13 cellular contexts compared by ENCODE assay signal in the genomic region with DNA sequence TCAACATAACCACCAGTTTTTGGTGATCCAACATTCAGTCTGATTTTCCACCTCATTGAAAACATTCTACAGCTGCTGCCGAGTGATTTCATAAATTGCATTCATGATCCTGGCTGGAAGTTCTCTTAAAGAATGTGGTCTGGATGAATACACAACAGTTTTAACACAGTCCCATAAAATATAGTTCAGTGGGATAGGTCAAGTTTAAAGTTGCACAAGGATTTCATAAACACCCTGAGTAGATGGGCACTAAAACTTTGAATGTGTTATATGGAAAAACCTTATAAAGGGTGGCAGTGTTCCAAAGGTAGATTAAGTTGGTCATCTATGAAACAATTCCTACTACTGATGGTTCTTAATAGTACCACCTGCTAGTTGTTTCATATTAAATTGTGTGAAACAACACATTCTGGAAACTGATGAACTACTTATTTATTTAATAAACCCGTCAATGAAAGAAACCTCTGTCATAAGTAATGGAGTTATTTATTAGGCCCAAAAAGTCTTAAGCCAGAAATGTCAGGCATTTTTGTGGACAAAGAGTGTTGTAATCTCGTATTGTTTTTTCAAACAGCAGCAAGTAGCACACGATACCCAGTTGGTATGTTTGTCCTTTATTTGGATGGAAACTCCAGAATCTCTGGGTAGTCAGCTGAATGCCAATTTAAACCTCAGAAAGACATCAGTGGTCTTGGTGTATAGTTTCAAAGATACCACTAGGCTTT. TPM values are rescaled to one million over a fixed set of nuclear protein-coding genes. Genes with fewer than 3 reads are reported as not detected.
A peak's percentile ranks its signal among the peaks of the same experiment; 100 is the strongest.
DNase-seq lines count a peak whose midpoint lies in the region; ATAC-seq and TF ChIP-seq lines count a peak whose summit lies in the region.
"Had no signal": no experiment of that assay in that cellular context is flagged by ENCODE, and none has a peak within 500 bp of the region (broad histone marks: within the 10 kb centered on the region; RNA-seq: fewer than 3 reads in every experiment).

No MANE protein-coding gene starts in this region.

- H3K27me3 ChIP-seq in breast epithelium, result no peaks in the 10 kb centered on the region

- no peaks in the 10 kb centered on the region for H3K36me3 Mint-ChIP-seq in nephron (ENCODE audit: low read depth)
- H3K36me3 Mint-ChIP-seq: activated naive CD4-positive, alpha-beta T cell treated with anti-CD3 and anti-CD28 coated beads, Interleukin-2, amount 50 U/mL, for 72 hours had no signal

- intact Hi-C loops in breast epithelium (cut with DNase I; ENCODE audit: low total_unique reads), result no loop called here

- no peaks in the 10 kb centered on the region for H3K27me3 Mint-ChIP-seq in nephron (ENCODE audit: low read depth)
- H3K27me3 Mint-ChIP-seq: progenitor cell of endocrine pancreas had no signal

- no peak for TF ChIP-seq CTCF in breast epithelium (IDR thresholded peaks at IDR 0.05)
- no peak for TF ChIP-seq CTCF in nephron (IDR thresholded peaks at IDR 0.05; ENCODE audit: unreplicated experiment in 3 of 3)

- H3K36me3 ChIP-seq in breast epithelium, result no peaks in the 10 kb centered on the region

- no peaks in the 10 kb centered on the region for H3K9me3 ChIP-seq in breast epithelium

- H3K4me3 Mint-ChIP-seq in nephron, result no peak overlapping the region

- TF ChIP-seq POLR2A in breast epithelium (IDR thresholded peaks at IDR 0.05), result no peak

- H3K4me3 ChIP-seq in breast epithelium, result no peak overlapping the region

- peaks cover 24% of the 10 kb centered on the region for H3K4me1 Mint-ChIP-seq in nephron

- H3K27ac Mint-ChIP-seq in nephron, result peak overlapping the region; percentile 44 to 73 (median 53)
- H3K27ac Mint-ChIP-seq: activated naive CD4-positive, alpha-beta T cell treated with anti-CD3 and anti-CD28 coated beads, Interleukin-2, amount 50 U/mL, for 72 hours; progenitor cell of endocrine pancreas had no signal

- no peaks in the 10 kb centered on the region for H3K4me1 ChIP-seq in breast epithelium

- peak overlapping the region; percentile 29 to 61 for H3K27ac ChIP-seq in breast epithelium
- H3K27ac ChIP-seq: epithelial cell of prostate had no signal

- H3K9me3 Mint-ChIP-seq in nephron, result no peaks in the 10 kb centered on the region
- H3K9me3 Mint-ChIP-seq: activated naive CD4-positive, alpha-beta T cell treated with anti-CD3 and anti-CD28 coated beads, Interleukin-2, amount 50 U/mL, for 72 hours had no signal

- ATAC-seq in HG03280 (IDR thresholded peaks at IDR 0.05; ENCODE audit: unreplicated experiment) (no peak), GM21390 (IDR thresholded peaks at IDR 0.05; ENCODE audit: unreplicated experiment) (no peak)
- ATAC-seq: activated naive CD4-positive, alpha-beta T cell treated with anti-CD3 and anti-CD28 coated beads, Interleukin-2, amount 50 U/mL, for 72 hours had no signal

- DNase-seq in AG08395 (ENCODE audit: low spot score) (peak; percentile 44), HCEC 1CT (peak; percentile 36), breast epithelium (ENCODE audit: low spot score in 2 of 2) (no peak), D341Med (ENCODE audit: low spot score) (no peak), NCI-H2107 (lab: John Stamatoyannopoulos, UW) (no peak)
- DNase-seq: activated CD4-positive, alpha-beta T cell treated with anti-CD3 and anti-CD28 coated beads, Interleukin-2, amount 50 U/mL, for 4 hours; C1 segment of cervical spinal cord had no signal

RNA-seq across cellular contexts. Expression of gene RPA3, which starts 14.3 kb away (rescaled TPM):
- total RNA-seq in breast epithelium, result 10 to 100 TPM; 18.7 to 24.6 (median 22.3) TPM

Comparison
In these comparisons a context has a peak if more than half of its experiments do, and no peak if none do; other contexts are left out.
1. DNase-seq: peak in AG08395 (single experiment) and HCEC 1CT (single experiment); none in breast epithelium (0 of 2), D341Med (single experiment) and NCI-H2107 (single experiment).